In genomic region chr2:241686649-241687425, GRCh38 we compare ENCODE assay signal across 1 cellular context.
TF ChIP-seq lines count a peak whose summit lies in the region.

Gene DTYMK (minus strand): TSS chr2:241686815. CDS start chr2:241686783, 32 bp downstream.

TF ChIP-seq in HepG2, 621 proteins besides CTCF, POLR2A, EP300 and RAD21 (continued from another document and continues in another):
- TF ChIP-seq TBL1XR1 (IDR thresholded peaks at IDR 0.05; ENCODE audit: borderline replicate concordance, low read length, partially characterized antibody) = no peak
- no peak for TF ChIP-seq RFXANK (CRISPR knock-in tag; IDR thresholded peaks at IDR 0.05)
- TF ChIP-seq RNF2 (conservative IDR thresholded peaks at IDR 0.05; ENCODE audit: low read depth) = peak; percentile 87; the same call in 1 of the 2 replicates
- TF ChIP-seq MBNL3 (CRISPR knock-in tag; conservative IDR thresholded peaks at IDR 0.05) = no peak; the same call in 1 of the 2 replicates
- TF ChIP-seq ZNF235 (CRISPR knock-in tag; IDR thresholded peaks at IDR 0.05; ENCODE audit: borderline replicate concordance) = 0 out of 2 replicates have a peak, but pooled peaks have one; percentile 76
- TF ChIP-seq ERF (CRISPR knock-in tag; IDR thresholded peaks at IDR 0.05) = peak; percentile 85
- TF ChIP-seq ATF3 (CRISPR knock-in tag; IDR thresholded peaks at IDR 0.05) = no peak; the same call in 1 of the 2 replicates
- TF ChIP-seq SMC3 (IDR thresholded peaks at IDR 0.05; ENCODE audit: low read length) = no peak
- peak; percentile 80 for TF ChIP-seq CC2D1A (CRISPR knock-in tag; IDR thresholded peaks at IDR 0.05)
- peak; percentile 93 for TF ChIP-seq ZBTB38 (CRISPR knock-in tag; IDR thresholded peaks at IDR 0.05)
- no peak for TF ChIP-seq ZNF18 (CRISPR knock-in tag; IDR thresholded peaks at IDR 0.05; ENCODE audit: insufficient replicate concordance)
- TF ChIP-seq PCBP1 (IDR thresholded peaks at IDR 0.05; ENCODE audit: borderline replicate concordance, low read depth, low read length) = no peak
- TF ChIP-seq HNRNPK (IDR thresholded peaks at IDR 0.05; ENCODE audit: low read depth, low read length, poor library complexity, severe bottlenecking) = peak; percentile 84
- no peak for TF ChIP-seq NFIC (IDR thresholded peaks at IDR 0.05; ENCODE audit: low read length)
- TF ChIP-seq ZNF335 (CRISPR knock-in tag; IDR thresholded peaks at IDR 0.05) = no peak
- TF ChIP-seq THAP8 (CRISPR knock-in tag; IDR thresholded peaks at IDR 0.05; ENCODE audit: borderline replicate concordance) = no peak
- peak; percentile 82 for TF ChIP-seq DR1 (CRISPR knock-in tag; IDR thresholded peaks at IDR 0.05)
- TF ChIP-seq ZEB1 (IDR thresholded peaks at IDR 0.05; ENCODE audit: insufficient replicate concordance, low read depth) = no peak
- TF ChIP-seq NFE2 (CRISPR knock-in tag; IDR thresholded peaks at IDR 0.05) = no peak
- peak; percentile 68 for TF ChIP-seq ZNF556 (CRISPR knock-in tag; IDR thresholded peaks at IDR 0.05; ENCODE audit: borderline replicate concordance)
- TF ChIP-seq ADNP (CRISPR knock-in tag; IDR thresholded peaks at IDR 0.05) = no peak
- TF ChIP-seq PBX2 (CRISPR knock-in tag; IDR thresholded peaks at IDR 0.05) = no peak
- TF ChIP-seq MZF1 (CRISPR knock-in tag; IDR thresholded peaks at IDR 0.05; ENCODE audit: borderline replicate concordance) = no peak
- TF ChIP-seq ZNF275 (CRISPR knock-in tag; IDR thresholded peaks at IDR 0.05; ENCODE audit: borderline replicate concordance) = peak; percentile 70; the same call in 1 of the 2 replicates
- peak; percentile 53 for TF ChIP-seq ZNF441 (CRISPR knock-in tag; IDR thresholded peaks at IDR 0.05; ENCODE audit: borderline replicate concordance)
- TF ChIP-seq IRF1 (CRISPR knock-in tag; IDR thresholded peaks at IDR 0.05; ENCODE audit: low read depth) = no peak; the same call in 1 of the 2 replicates
- TF ChIP-seq RFXAP (CRISPR knock-in tag; IDR thresholded peaks at IDR 0.05; ENCODE audit: borderline replicate concordance) = peak; percentile 92
- no peak for TF ChIP-seq FOXA1 (IDR thresholded peaks at IDR 0.05)
- TF ChIP-seq FOXA1 (CRISPR knock-in tag; IDR thresholded peaks at IDR 0.05) = 0 out of 2 replicates have a peak, but pooled peaks have one; percentile 32
- TF ChIP-seq DPF2 (CRISPR knock-in tag; IDR thresholded peaks at IDR 0.05; ENCODE audit: borderline replicate concordance, low read depth) = 0 out of 2 replicates have a peak, but pooled peaks have one; percentile 17
- TF ChIP-seq HINFP (CRISPR knock-in tag; IDR thresholded peaks at IDR 0.05; ENCODE audit: low read depth) = peak; percentile 65; the same call in 1 of the 2 replicates
- peak; percentile 80 for TF ChIP-seq MAZ (IDR thresholded peaks at IDR 0.05; ENCODE audit: borderline replicate concordance, low read depth, low read length)
- peak; percentile 97 for TF ChIP-seq MAZ (CRISPR knock-in tag; IDR thresholded peaks at IDR 0.05; ENCODE audit: low read depth)
- TF ChIP-seq PAWR (CRISPR knock-in tag; IDR thresholded peaks at IDR 0.05; ENCODE audit: borderline replicate concordance) = no peak
- TF ChIP-seq KLF16 (CRISPR knock-in tag; IDR thresholded peaks at IDR 0.05) = no peak; a peak in 2 of 4 replicates
- TF ChIP-seq GZF1 (CRISPR knock-in tag; IDR thresholded peaks at IDR 0.05) = no peak
- TF ChIP-seq JUN (CRISPR knock-in tag; IDR thresholded peaks at IDR 0.05) = peak; percentile 19; the same call in 1 of the 2 replicates
- TF ChIP-seq AKNA (CRISPR knock-in tag; IDR thresholded peaks at IDR 0.05; ENCODE audit: borderline replicate concordance) = no peak; the same call in 1 of the 2 replicates
- TF ChIP-seq ZNF484 (CRISPR knock-in tag; IDR thresholded peaks at IDR 0.05; ENCODE audit: borderline replicate concordance, low read depth) = no peak; the same call in 1 of the 2 replicates
- peak; percentile 83 for TF ChIP-seq BATF2 (CRISPR knock-in tag; IDR thresholded peaks at IDR 0.05)
- TF ChIP-seq FOXP4 (CRISPR knock-in tag; IDR thresholded peaks at IDR 0.05) = peak; percentile 32
- no peak for TF ChIP-seq ZNF660 (CRISPR knock-in tag; IDR thresholded peaks at IDR 0.05; ENCODE audit: borderline replicate concordance, low read depth)
- TF ChIP-seq ZNF503 (CRISPR knock-in tag; IDR thresholded peaks at IDR 0.05) = peak; percentile 42; the same call in 1 of the 2 replicates
- no peak; the same call in 1 of the 2 replicates for TF ChIP-seq ZNF124 (CRISPR knock-in tag; IDR thresholded peaks at IDR 0.05)
- no peak for TF ChIP-seq ZNF781 (CRISPR knock-in tag; IDR thresholded peaks at IDR 0.05; ENCODE audit: borderline replicate concordance, not compliant biosample characterization)
